15 cellular contexts compared by ENCODE assay signal in the genomic region with DNA sequence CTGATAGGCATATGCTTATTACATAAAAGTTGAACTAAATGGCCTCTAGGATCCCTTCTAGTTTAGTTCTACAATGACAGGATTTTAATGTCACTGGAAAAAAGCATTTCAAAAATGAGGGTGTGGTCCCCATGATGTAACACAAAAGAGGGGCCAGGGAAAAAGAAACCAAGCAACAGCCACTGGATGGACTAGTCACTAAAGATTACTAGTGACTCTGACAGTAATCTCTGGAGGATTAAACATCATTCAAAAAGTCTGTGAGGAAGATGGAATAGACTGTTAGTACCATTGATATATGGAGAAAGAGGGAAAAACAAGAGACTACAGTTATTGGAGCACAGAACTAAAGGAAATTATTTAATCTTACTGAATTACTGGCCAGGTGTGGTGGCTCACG.
"Had no signal": no experiment of that assay in that cellular context is flagged by ENCODE, and none has a peak within 500 bp of the region (broad histone marks: within the 10 kb centered on the region; RNA-seq: fewer than 3 reads in every experiment).

No MANE protein-coding gene starts in this region.

- DNase-seq: activated CD4-positive, alpha-beta T cell treated with anti-CD3 and anti-CD28 coated beads for 36 hours; activated CD4-positive, alpha-beta T cell treated with anti-CD3 and anti-CD28 coated beads, Interleukin-2, amount 50 U/mL, for 48 hours; activated gamma-delta T cell; adrenal gland; effector memory CD8-positive, alpha-beta T cell; foreskin melanocyte; head of caudate nucleus; lower lobe of right lung; stimulated activated CD4-positive, alpha-beta T cell treated with anti-CD3 and anti-CD28 coated beads, Interleukin-2, amount 100 ng/mL, for 24 hours had no signal

- H3K36me3 ChIP-seq: adrenal gland had no signal

- H3K36me3 Mint-ChIP-seq: activated naive CD4-positive, alpha-beta T cell treated with anti-CD3 and anti-CD28 coated beads, Interleukin-2, amount 50 U/mL, for 72 hours had no signal

- H3K27me3 ChIP-seq: adrenal gland, tibial nerve, vagina had no signal

- H3K27ac ChIP-seq: adrenal gland, lower lobe of right lung, vagina had no signal

- H3K27ac Mint-ChIP-seq: activated CD4-positive, alpha-beta T cell treated with anti-CD3 and anti-CD28 coated beads for 36 hours; activated naive CD4-positive, alpha-beta T cell treated with anti-CD3 and anti-CD28 coated beads, Interleukin-2, amount 50 U/mL, for 72 hours; effector memory CD8-positive, alpha-beta T cell; nephron; stimulated activated naive CD8-positive, alpha-beta T cell treated with anti-CD3 and anti-CD28 coated beads, Interleukin-15, Interleukin-2, amounts not matched to agents 100 ng/mL and 50 ng/mL, for 24 hours; T-helper 2 cell treated with Interferon-gamma antibody and Interleukin-4, amounts not matched to agents 5 μg/mL and 100 μg/mL, for 36 hours had no signal

- H3K9me3 Mint-ChIP-seq: activated naive CD4-positive, alpha-beta T cell treated with anti-CD3 and anti-CD28 coated beads, Interleukin-2, amount 50 U/mL, for 72 hours; effector memory CD8-positive, alpha-beta T cell; nephron; stimulated activated naive CD8-positive, alpha-beta T cell treated with anti-CD3 and anti-CD28 coated beads, Interleukin-15, Interleukin-2, amounts not matched to agents 100 ng/mL and 50 ng/mL, for 24 hours; T-helper 2 cell treated with Interferon-gamma antibody and Interleukin-4, amounts not matched to agents 5 μg/mL and 100 μg/mL, for 36 hours had no signal

- ATAC-seq: activated CD4-positive, alpha-beta T cell treated with anti-CD3 and anti-CD28 coated beads for 36 hours; activated naive CD4-positive, alpha-beta T cell treated with anti-CD3 and anti-CD28 coated beads, Interleukin-2, amount 50 U/mL, for 72 hours; effector memory CD8-positive, alpha-beta T cell; lower lobe of right lung had no signal

- H3K4me3 Mint-ChIP-seq: activated CD4-positive, alpha-beta T cell treated with anti-CD3 and anti-CD28 coated beads for 36 hours; effector memory CD8-positive, alpha-beta T cell; nephron; stimulated activated naive CD8-positive, alpha-beta T cell treated with anti-CD3 and anti-CD28 coated beads, Interleukin-15, Interleukin-2, amounts not matched to agents 100 ng/mL and 50 ng/mL, for 24 hours; T-helper 2 cell treated with Interferon-gamma antibody and Interleukin-4, amounts not matched to agents 5 μg/mL and 100 μg/mL, for 36 hours had no signal

- H3K9me3 ChIP-seq: adrenal gland, lower lobe of right lung, tibial nerve, vagina had no signal

- H3K4me1 Mint-ChIP-seq: activated CD4-positive, alpha-beta T cell treated with anti-CD3 and anti-CD28 coated beads for 36 hours; nephron had no signal

- H3K4me3 ChIP-seq: adrenal gland, lower lobe of right lung, tibial nerve, vagina had no signal

- H3K4me1 ChIP-seq: adrenal gland had no signal
